1 cellular context compared by ENCODE assay signal in the genomic region with DNA sequence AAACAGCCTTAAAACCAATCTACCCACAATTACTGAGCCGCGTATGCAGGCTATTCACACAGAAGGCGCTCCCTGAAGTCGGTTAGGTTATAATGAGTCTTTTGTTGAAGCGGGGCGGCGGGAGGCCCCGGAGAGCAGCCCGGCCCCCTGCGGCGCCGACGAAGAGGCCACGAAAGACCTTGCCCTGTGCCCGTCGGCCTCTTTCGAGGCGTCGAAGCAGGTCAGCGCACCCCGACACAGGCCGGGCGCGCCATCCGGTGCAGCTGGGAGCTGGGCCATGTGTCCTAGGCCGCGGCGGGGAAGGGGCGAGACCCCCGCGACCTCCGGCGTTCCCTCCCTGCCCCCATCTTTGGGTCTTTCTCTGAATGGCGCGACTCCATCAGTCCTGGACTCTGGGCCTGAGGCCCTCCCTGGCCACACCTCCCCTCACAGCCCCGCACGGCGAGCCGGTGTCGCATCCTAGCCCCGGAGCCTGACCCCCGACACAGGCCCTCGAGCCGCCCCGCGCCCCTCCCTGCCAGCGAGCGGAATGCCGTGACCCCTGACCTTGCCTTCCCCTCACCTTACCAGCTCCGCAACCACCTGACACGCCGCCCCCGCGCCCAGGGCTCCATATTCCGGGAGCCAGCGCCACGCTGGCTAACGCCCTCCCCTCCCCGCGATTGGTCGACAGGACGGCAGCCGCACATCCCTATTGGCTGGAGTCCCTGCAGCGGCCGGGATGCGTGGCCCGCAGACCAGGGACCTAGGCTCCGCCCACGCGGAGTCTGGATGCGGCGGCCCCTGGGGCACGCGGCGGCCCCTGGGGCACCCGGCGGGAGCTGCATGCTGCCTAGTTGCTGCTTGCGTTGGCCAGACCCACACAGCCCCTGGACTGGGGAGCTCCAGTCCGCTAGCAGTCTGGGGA.
A peak's percentile ranks its signal among the peaks of the same experiment; 100 is the strongest.
TF ChIP-seq lines count a peak whose summit lies in the region.

SLC11A2 (minus strand) TSS at position 637 of the 907 bp plus-strand sequence. CDS start 15,656 bp downstream, outside the sequence.

TF ChIP-seq in HepG2, 621 proteins besides CTCF, POLR2A, EP300 and RAD21 (continued from another document and continues in another):
- TF ChIP-seq ARID4A (CRISPR knock-in tag; IDR thresholded peaks at IDR 0.05; ENCODE audit: borderline replicate concordance) (peak; percentile 85; the same call in 1 of the 2 replicates), PPARG (CRISPR knock-in tag; conservative IDR thresholded peaks at IDR 0.05) (peak; percentile 54), MAFK (conservative IDR thresholded peaks at IDR 0.05 in 1 of 2, IDR thresholded peaks at IDR 0.05 in 1 of 2; ENCODE audit: low read length in 2 of 2) (no peak), ZBTB43 (CRISPR knock-in tag; conservative IDR thresholded peaks at IDR 0.05) (peak; percentile 85), POLR2G (IDR thresholded peaks at IDR 0.05; ENCODE audit: low read depth, low read length) (peak; percentile 83), ZNF703 (CRISPR knock-in tag; IDR thresholded peaks at IDR 0.05; ENCODE audit: borderline replicate concordance) (peak; percentile 20; the same call in 1 of the 2 replicates), BATF2 (CRISPR knock-in tag; IDR thresholded peaks at IDR 0.05) (peak; percentile 92), CBFB (CRISPR knock-in tag; IDR thresholded peaks at IDR 0.05) (peak; percentile 48; the same call in 1 of the 2 replicates), KDM5A (IDR thresholded peaks at IDR 0.05; ENCODE audit: borderline replicate concordance, low read length) (peak; percentile 9; the same call in 1 of the 2 replicates), ZNF451 (CRISPR knock-in tag; IDR thresholded peaks at IDR 0.05) (peak; percentile 45; the same call in 1 of the 2 replicates), RBFOX2 (IDR thresholded peaks at IDR 0.05; ENCODE audit: low read depth, low read length) (peak; percentile 98), ZNF784 (CRISPR knock-in tag; IDR thresholded peaks at IDR 0.05; ENCODE audit: borderline replicate concordance) (peak; percentile 95; the same call in 1 of the 2 replicates), RFX3 (CRISPR knock-in tag; IDR thresholded peaks at IDR 0.05) (no peak), RELA (CRISPR knock-in tag; IDR thresholded peaks at IDR 0.05) (0 out of 2 replicates have a peak, but pooled peaks have one; percentile 33), ZNF781 (CRISPR knock-in tag; IDR thresholded peaks at IDR 0.05; ENCODE audit: borderline replicate concordance, not compliant biosample characterization) (peak; percentile 63), MIER2 (CRISPR knock-in tag; IDR thresholded peaks at IDR 0.05) (no peak), ZNF34 (CRISPR knock-in tag; IDR thresholded peaks at IDR 0.05; ENCODE audit: borderline replicate concordance) (peak; percentile 5; the same call in 1 of the 2 replicates), ASH2L (IDR thresholded peaks at IDR 0.05; ENCODE audit: insufficient read length, low read depth, low read length) (peak; percentile 91), ZNF33A (CRISPR knock-in tag; IDR thresholded peaks at IDR 0.05; ENCODE audit: borderline replicate concordance) (no peak), ZNF713 (CRISPR knock-in tag; IDR thresholded peaks at IDR 0.05) (peak; percentile 84; the same call in 1 of the 2 replicates), ZNF773 (CRISPR knock-in tag; IDR thresholded peaks at IDR 0.05; ENCODE audit: borderline replicate concordance) (peak; percentile 87; the same call in 1 of the 2 replicates), RAD51 (IDR thresholded peaks at IDR 0.05; ENCODE audit: borderline replicate concordance) (peak; percentile 19; the same call in 1 of the 2 replicates), ISL2 (CRISPR knock-in tag; IDR thresholded peaks at IDR 0.05) (peak; percentile 87), NFYB (CRISPR knock-in tag; IDR thresholded peaks at IDR 0.05) (peak; percentile 97), THAP11 (CRISPR knock-in tag; IDR thresholded peaks at IDR 0.05) (peak; percentile 69), NRL (CRISPR knock-in tag; IDR thresholded peaks at IDR 0.05; ENCODE audit: borderline replicate concordance) (peak; percentile 22; the same call in 1 of the 2 replicates)
- TF ChIP-seq, protein P1, sequence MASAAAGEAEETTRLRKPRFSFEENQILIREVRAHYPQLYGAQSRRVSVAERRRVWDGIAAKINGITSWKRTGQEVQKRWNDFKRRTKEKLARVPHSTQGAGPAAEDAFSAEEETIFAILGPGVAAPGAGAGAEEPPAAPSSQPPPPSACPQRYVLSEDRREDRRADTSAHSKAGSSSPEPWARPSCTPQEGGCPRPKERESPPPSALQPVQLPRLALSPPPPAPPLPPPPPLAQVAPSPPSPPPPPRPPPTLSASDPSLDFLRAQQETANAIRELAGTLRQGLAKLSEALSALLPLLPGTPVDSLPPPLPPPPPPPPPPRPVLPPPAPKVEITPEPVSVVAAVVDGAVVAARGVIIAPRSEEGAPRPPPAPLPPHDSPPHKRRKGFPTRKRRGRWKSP (CRISPR knock-in tag; IDR thresholded peaks at IDR 0.05), result peak; percentile 82
- TF ChIP-seq, protein P2, sequence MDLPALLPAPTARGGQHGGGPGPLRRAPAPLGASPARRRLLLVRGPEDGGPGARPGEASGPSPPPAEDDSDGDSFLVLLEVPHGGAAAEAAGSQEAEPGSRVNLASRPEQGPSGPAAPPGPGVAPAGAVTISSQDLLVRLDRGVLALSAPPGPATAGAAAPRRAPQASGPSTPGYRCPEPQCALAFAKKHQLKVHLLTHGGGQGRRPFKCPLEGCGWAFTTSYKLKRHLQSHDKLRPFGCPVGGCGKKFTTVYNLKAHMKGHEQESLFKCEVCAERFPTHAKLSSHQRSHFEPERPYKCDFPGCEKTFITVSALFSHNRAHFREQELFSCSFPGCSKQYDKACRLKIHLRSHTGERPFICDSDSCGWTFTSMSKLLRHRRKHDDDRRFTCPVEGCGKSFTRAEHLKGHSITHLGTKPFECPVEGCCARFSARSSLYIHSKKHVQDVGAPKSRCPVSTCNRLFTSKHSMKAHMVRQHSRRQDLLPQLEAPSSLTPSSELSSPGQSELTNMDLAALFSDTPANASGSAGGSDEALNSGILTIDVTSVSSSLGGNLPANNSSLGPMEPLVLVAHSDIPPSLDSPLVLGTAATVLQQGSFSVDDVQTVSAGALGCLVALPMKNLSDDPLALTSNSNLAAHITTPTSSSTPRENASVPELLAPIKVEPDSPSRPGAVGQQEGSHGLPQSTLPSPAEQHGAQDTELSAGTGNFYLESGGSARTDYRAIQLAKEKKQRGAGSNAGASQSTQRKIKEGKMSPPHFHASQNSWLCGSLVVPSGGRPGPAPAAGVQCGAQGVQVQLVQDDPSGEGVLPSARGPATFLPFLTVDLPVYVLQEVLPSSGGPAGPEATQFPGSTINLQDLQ (CRISPR knock-in tag; IDR thresholded peaks at IDR 0.05), result peak; percentile 80
- TF ChIP-seq, protein P3, sequence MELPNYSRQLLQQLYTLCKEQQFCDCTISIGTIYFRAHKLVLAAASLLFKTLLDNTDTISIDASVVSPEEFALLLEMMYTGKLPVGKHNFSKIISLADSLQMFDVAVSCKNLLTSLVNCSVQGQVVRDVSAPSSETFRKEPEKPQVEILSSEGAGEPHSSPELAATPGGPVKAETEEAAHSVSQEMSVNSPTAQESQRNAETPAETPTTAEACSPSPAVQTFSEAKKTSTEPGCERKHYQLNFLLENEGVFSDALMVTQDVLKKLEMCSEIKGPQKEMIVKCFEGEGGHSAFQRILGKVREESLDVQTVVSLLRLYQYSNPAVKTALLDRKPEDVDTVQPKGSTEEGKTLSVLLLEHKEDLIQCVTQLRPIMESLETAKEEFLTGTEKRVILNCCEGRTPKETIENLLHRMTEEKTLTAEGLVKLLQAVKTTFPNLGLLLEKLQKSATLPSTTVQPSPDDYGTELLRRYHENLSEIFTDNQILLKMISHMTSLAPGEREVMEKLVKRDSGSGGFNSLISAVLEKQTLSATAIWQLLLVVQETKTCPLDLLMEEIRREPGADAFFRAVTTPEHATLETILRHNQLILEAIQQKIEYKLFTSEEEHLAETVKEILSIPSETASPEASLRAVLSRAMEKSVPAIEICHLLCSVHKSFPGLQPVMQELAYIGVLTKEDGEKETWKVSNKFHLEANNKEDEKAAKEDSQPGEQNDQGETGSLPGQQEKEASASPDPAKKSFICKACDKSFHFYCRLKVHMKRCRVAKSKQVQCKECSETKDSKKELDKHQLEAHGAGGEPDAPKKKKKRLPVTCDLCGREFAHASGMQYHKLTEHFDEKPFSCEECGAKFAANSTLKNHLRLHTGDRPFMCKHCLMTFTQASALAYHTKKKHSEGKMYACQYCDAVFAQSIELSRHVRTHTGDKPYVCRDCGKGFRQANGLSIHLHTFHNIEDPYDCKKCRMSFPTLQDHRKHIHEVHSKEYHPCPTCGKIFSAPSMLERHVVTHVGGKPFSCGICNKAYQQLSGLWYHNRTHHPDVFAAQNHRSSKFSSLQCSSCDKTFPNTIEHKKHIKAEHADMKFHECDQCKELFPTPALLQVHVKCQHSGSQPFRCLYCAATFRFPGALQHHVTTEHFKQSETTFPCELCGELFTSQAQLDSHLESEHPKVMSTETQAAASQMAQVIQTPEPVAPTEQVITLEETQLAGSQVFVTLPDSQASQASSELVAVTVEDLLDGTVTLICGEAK (IDR thresholded peaks at IDR 0.05), result no peak
- TF ChIP-seq, protein P3 (CRISPR knock-in tag; IDR thresholded peaks at IDR 0.05), result peak; percentile 64; the same call in 1 of the 2 replicates
